In the genomic region with DNA sequence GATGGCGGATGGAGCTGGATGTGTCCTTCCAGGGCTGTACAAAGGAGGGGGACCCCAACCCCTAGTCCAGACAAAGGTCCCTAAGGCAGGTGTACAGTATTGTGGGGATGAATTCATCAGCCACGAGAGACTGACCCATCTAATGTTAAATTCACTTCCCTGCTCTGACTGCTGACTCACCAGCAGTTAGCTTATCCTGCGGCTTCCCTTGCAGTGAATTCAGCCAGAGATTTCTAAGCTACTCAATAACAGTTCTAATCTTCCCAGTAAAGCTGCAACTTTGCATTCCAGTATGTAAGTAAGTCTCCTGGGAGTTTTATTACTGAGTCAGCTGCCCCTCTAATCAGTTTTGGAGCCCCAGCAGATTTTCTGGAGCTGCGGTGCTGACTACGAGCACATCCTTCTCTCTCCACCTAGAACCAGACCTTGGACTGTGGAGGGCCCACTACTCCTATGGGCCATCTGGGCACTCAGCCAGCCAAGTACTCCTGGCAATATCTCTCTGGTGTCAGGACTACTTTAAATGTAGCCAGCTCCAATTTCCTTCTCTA, we compare ENCODE assay signal across 1 cellular context.
TF ChIP-seq lines count a peak whose summit lies in the region.

No MANE protein-coding gene starts in this region.

TF ChIP-seq in HEK293, 187 proteins besides CTCF, POLR2A, EP300 and RAD21 (continued from another document):
- TF ChIP-seq PRDM2 (tag by site-specific recombination; IDR thresholded peaks at IDR 0.05; ENCODE audit: borderline replicate concordance) (no peak), SP2 (tag by site-specific recombination; IDR thresholded peaks at IDR 0.05) (no peak), ZNF354C (tag by site-specific recombination; IDR thresholded peaks at IDR 0.05; ENCODE audit: borderline replicate concordance, low read depth) (no peak), ZNF391 (tag by site-specific recombination; IDR thresholded peaks at IDR 0.05; ENCODE audit: borderline replicate concordance, low read depth) (no peak), ZNF214 (tag by site-specific recombination; IDR thresholded peaks at IDR 0.05; ENCODE audit: borderline replicate concordance) (no peak), WT1 (tag by site-specific recombination; IDR thresholded peaks at IDR 0.05) (no peak), ZNF843 (tag by site-specific recombination; IDR thresholded peaks at IDR 0.05) (peak; percentile 37; the same call in 1 of the 2 replicates), ZNF501 (tag by site-specific recombination; IDR thresholded peaks at IDR 0.05) (no peak), KLF10 (tag by site-specific recombination; IDR thresholded peaks at IDR 0.05) (0 out of 2 replicates have a peak, but pooled peaks have one; percentile 23), ZNF174 (tag by site-specific recombination; IDR thresholded peaks at IDR 0.05) (no peak), GFI1B (tag by site-specific recombination; IDR thresholded peaks at IDR 0.05) (peak; percentile 70), ZNF785 (tag by site-specific recombination; IDR thresholded peaks at IDR 0.05) (no peak), ZFP3 (tag by site-specific recombination; IDR thresholded peaks at IDR 0.05; ENCODE audit: low read depth) (no peak), ZNF560 (tag by site-specific recombination; IDR thresholded peaks at IDR 0.05; ENCODE audit: borderline replicate concordance) (no peak), ZNF701 (tag by site-specific recombination; IDR thresholded peaks at IDR 0.05) (no peak), ZNF292 (tag by site-specific recombination; IDR thresholded peaks at IDR 0.05; ENCODE audit: borderline replicate concordance, low read depth) (no peak)
- TF ChIP-seq, protein P1, sequence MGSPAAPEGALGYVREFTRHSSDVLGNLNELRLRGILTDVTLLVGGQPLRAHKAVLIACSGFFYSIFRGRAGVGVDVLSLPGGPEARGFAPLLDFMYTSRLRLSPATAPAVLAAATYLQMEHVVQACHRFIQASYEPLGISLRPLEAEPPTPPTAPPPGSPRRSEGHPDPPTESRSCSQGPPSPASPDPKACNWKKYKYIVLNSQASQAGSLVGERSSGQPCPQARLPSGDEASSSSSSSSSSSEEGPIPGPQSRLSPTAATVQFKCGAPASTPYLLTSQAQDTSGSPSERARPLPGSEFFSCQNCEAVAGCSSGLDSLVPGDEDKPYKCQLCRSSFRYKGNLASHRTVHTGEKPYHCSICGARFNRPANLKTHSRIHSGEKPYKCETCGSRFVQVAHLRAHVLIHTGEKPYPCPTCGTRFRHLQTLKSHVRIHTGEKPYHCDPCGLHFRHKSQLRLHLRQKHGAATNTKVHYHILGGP (tag by site-specific recombination; IDR thresholded peaks at IDR 0.05): no peak
- TF ChIP-seq, protein P2, sequence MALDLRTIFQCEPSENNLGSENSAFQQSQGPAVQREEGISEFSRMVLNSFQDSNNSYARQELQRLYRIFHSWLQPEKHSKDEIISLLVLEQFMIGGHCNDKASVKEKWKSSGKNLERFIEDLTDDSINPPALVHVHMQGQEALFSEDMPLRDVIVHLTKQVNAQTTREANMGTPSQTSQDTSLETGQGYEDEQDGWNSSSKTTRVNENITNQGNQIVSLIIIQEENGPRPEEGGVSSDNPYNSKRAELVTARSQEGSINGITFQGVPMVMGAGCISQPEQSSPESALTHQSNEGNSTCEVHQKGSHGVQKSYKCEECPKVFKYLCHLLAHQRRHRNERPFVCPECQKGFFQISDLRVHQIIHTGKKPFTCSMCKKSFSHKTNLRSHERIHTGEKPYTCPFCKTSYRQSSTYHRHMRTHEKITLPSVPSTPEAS (tag by site-specific recombination; IDR thresholded peaks at IDR 0.05): no peak
- TF ChIP-seq, protein P3, sequence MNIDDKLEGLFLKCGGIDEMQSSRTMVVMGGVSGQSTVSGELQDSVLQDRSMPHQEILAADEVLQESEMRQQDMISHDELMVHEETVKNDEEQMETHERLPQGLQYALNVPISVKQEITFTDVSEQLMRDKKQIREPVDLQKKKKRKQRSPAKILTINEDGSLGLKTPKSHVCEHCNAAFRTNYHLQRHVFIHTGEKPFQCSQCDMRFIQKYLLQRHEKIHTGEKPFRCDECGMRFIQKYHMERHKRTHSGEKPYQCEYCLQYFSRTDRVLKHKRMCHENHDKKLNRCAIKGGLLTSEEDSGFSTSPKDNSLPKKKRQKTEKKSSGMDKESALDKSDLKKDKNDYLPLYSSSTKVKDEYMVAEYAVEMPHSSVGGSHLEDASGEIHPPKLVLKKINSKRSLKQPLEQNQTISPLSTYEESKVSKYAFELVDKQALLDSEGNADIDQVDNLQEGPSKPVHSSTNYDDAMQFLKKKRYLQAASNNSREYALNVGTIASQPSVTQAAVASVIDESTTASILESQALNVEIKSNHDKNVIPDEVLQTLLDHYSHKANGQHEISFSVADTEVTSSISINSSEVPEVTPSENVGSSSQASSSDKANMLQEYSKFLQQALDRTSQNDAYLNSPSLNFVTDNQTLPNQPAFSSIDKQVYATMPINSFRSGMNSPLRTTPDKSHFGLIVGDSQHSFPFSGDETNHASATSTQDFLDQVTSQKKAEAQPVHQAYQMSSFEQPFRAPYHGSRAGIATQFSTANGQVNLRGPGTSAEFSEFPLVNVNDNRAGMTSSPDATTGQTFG (tag by site-specific recombination; IDR thresholded peaks at IDR 0.05; ENCODE audit: borderline replicate concordance): no peak
- TF ChIP-seq, protein P4, sequence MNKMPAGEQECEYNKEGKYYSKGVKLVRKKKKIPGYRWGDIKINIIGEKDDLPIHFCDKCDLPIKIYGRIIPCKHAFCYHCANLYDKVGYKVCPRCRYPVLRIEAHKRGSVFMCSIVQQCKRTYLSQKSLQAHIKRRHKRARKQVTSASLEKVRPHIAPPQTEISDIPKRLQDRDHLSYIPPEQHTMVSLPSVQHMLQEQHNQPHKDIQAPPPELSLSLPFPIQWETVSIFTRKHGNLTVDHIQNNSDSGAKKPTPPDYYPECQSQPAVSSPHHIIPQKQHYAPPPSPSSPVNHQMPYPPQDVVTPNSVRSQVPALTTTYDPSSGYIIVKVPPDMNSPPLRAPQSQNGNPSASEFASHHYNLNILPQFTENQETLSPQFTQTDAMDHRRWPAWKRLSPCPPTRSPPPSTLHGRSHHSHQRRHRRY (tag by site-specific recombination; IDR thresholded peaks at IDR 0.05): no peak
- TF ChIP-seq, protein P5, sequence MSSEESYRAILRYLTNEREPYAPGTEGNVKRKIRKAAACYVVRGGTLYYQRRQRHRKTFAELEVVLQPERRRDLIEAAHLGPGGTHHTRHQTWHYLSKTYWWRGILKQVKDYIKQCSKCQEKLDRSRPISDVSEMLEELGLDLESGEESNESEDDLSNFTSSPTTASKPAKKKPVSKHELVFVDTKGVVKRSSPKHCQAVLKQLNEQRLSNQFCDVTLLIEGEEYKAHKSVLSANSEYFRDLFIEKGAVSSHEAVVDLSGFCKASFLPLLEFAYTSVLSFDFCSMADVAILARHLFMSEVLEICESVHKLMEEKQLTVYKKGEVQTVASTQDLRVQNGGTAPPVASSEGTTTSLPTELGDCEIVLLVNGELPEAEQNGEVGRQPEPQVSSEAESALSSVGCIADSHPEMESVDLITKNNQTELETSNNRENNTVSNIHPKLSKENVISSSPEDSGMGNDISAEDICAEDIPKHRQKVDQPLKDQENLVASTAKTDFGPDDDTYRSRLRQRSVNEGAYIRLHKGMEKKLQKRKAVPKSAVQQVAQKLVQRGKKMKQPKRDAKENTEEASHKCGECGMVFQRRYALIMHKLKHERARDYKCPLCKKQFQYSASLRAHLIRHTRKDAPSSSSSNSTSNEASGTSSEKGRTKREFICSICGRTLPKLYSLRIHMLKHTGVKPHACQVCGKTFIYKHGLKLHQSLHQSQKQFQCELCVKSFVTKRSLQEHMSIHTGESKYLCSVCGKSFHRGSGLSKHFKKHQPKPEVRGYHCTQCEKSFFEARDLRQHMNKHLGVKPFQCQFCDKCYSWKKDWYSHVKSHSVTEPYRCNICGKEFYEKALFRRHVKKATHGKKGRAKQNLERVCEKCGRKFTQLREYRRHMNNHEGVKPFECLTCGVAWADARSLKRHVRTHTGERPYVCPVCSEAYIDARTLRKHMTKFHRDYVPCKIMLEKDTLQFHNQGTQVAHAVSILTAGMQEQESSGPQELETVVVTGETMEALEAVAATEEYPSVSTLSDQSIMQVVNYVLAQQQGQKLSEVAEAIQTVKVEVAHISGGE (tag by site-specific recombination; conservative IDR thresholded peaks at IDR 0.05; ENCODE audit: low read depth): 0 out of 2 replicates have a peak, but pooled peaks have one; percentile 27
TF ChIP-seq in HEK293: peak in this region for 33.
